1 cellular context compared by ENCODE assay signal in the genomic region with DNA sequence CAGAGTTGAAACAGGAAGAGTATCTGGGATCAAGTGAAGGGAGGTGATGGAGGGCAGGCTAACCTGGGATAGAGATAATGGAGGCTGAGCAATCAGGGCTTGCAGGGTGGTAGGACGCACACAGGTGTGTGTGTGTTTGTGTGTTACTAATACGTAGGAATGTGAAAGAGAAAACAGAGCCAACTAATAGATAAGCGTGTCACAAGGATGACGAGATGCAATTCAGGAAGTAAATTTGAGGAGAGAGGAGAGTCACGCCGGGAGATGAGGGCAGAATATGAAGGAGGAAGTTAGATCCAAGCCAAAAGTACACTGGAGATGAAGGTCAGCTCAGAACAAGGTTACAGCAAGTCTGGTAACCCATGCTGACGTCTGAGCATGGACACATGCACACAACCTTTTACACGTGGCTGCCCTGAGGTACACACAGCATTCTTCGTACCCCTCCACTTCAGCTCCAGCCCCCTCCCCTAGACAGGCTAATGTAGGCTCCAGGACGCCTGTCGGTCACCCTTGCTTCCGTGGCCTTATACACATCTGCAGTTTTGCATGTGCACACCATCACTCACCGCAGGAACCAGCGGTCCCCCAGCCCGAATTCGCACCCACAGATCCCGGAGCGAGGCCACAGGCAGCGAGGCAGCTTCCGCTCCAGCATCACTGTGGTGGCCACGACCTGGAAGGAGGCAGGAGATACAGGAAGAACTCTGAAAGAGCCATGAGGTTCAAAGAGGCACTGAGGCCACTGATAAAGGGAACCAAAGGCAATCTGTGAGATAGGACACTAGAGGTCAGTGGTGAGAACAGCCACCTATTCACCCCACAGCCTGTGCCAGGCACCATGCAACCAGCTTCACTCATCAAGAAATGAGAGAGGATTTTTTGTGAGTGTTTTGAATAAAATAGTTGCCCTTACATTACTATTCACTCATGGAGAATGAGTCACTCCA.
TF ChIP-seq lines count a peak whose summit lies in the region.

No MANE protein-coding gene starts in this region.

TF ChIP-seq in SK-N-SH treated with all-trans-retinoic acid at 6 μM for 48 hours, 23 proteins besides CTCF, POLR2A, EP300 and RAD21 (continued from another document):
- TF ChIP-seq, protein P1, sequence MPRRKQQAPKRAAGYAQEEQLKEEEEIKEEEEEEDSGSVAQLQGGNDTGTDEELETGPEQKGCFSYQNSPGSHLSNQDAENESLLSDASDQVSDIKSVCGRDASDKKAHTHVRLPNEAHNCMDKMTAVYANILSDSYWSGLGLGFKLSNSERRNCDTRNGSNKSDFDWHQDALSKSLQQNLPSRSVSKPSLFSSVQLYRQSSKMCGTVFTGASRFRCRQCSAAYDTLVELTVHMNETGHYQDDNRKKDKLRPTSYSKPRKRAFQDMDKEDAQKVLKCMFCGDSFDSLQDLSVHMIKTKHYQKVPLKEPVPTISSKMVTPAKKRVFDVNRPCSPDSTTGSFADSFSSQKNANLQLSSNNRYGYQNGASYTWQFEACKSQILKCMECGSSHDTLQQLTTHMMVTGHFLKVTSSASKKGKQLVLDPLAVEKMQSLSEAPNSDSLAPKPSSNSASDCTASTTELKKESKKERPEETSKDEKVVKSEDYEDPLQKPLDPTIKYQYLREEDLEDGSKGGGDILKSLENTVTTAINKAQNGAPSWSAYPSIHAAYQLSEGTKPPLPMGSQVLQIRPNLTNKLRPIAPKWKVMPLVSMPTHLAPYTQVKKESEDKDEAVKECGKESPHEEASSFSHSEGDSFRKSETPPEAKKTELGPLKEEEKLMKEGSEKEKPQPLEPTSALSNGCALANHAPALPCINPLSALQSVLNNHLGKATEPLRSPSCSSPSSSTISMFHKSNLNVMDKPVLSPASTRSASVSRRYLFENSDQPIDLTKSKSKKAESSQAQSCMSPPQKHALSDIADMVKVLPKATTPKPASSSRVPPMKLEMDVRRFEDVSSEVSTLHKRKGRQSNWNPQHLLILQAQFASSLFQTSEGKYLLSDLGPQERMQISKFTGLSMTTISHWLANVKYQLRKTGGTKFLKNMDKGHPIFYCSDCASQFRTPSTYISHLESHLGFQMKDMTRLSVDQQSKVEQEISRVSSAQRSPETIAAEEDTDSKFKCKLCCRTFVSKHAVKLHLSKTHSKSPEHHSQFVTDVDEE (CRISPR knock-in tag; IDR thresholded peaks at IDR 0.05): no peak
- TF ChIP-seq PPARA (CRISPR knock-in tag; IDR thresholded peaks at IDR 0.05; ENCODE audit: borderline replicate concordance) (no peak), ESRRG (CRISPR knock-in tag; IDR thresholded peaks at IDR 0.05) (no peak), ISL1 (CRISPR knock-in tag; IDR thresholded peaks at IDR 0.05) (no peak), SNAI2 (CRISPR knock-in tag; IDR thresholded peaks at IDR 0.05) (no peak)
- TF ChIP-seq, protein P2, sequence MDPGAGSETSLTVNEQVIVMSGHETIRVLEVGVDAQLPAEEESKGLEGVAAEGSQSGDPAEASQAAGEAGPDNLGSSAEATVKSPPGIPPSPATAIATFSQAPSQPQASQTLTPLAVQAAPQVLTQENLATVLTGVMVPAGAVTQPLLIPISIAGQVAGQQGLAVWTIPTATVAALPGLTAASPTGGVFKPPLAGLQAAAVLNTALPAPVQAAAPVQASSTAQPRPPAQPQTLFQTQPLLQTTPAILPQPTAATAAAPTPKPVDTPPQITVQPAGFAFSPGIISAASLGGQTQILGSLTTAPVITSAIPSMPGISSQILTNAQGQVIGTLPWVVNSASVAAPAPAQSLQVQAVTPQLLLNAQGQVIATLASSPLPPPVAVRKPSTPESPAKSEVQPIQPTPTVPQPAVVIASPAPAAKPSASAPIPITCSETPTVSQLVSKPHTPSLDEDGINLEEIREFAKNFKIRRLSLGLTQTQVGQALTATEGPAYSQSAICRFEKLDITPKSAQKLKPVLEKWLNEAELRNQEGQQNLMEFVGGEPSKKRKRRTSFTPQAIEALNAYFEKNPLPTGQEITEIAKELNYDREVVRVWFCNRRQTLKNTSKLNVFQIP (CRISPR knock-in tag; IDR thresholded peaks at IDR 0.05; ENCODE audit: borderline replicate concordance, low read depth): no peak
